ENCODE assay signal across 9 cellular contexts in genomic region chr7:39271386-39271785, GRCh38.
DNase-seq lines count a peak whose midpoint lies in the region; ATAC-seq and TF ChIP-seq lines count a peak whose summit lies in the region.
"Had no signal": no experiment of that assay in that cellular context is flagged by ENCODE, and none has a peak within 500 bp of the region (broad histone marks: within the 10 kb centered on the region; RNA-seq: fewer than 3 reads in every experiment).

No MANE protein-coding gene starts in this region.

- no peaks in the 10 kb centered on the region for H3K27me3 Mint-ChIP-seq in WTC11 (ENCODE audit: low read depth)
- H3K27me3 Mint-ChIP-seq in activated T-cell treated with anti-CD3 and anti-CD28 coated beads, Interleukin-2, amount 50 U/mL, for 24 hours, result peaks cover 3% of the 10 kb centered on the region

- peak; percentile 31 to 73 for DNase-seq in cardiac muscle cell (ENCODE audit: low read depth in 1 of 2, low spot score in 1 of 2)
- no peak for DNase-seq in right atrium auricular region (ENCODE audit: low spot score)
- DNase-seq in WTC11 (ENCODE audit: low spot score), result peak; percentile 41
- DNase-seq in kidney tubule cell (ENCODE audit: low spot score), result peak; percentile 66
- DNase-seq in activated T-cell treated with anti-CD3 and anti-CD28 coated beads, Interleukin-2, amount 50 U/mL, for 24 hours, result no peak
- no peak for DNase-seq in activated CD4-positive, alpha-beta T cell treated with anti-CD3 and anti-CD28 coated beads for 48 hours
- DNase-seq in mesenteric fat pad (ENCODE audit: low spot score), result no peak

- no peaks in the 10 kb centered on the region; the same call in 1 of the 2 replicates for H3K36me3 Mint-ChIP-seq in WTC11
- no peaks in the 10 kb centered on the region for H3K36me3 Mint-ChIP-seq in activated T-cell treated with anti-CD3 and anti-CD28 coated beads, Interleukin-2, amount 50 U/mL, for 24 hours (ENCODE audit: low read depth)

- H3K4me1 ChIP-seq in cardiac muscle cell (ENCODE audit: low read depth) (no peaks in the 10 kb centered on the region), right atrium auricular region (peaks cover 0 to 7% of the 10 kb centered on the region in 2 donors)

- no peaks in the 10 kb centered on the region for H3K9me3 Mint-ChIP-seq in WTC11
- no peaks in the 10 kb centered on the region for H3K9me3 Mint-ChIP-seq in activated T-cell treated with anti-CD3 and anti-CD28 coated beads, Interleukin-2, amount 50 U/mL, for 24 hours

- peaks cover 25% of the 10 kb centered on the region for H3K4me1 Mint-ChIP-seq in WTC11
- H3K4me1 Mint-ChIP-seq in activated T-cell treated with anti-CD3 and anti-CD28 coated beads, Interleukin-2, amount 50 U/mL, for 24 hours (ENCODE audit: low read depth), result no peaks in the 10 kb centered on the region
- H3K4me1 Mint-ChIP-seq: activated T-helper 17 cell treated with anti-CD3 and anti-CD28 coated beads, Interleukin-2, amount 50 U/mL, for 72 hours had no signal

- H3K27ac ChIP-seq in cardiac muscle cell (no peak overlapping the region), right atrium auricular region (no peak overlapping the region)

- H3K36me3 ChIP-seq in cardiac muscle cell (no peaks in the 10 kb centered on the region), right atrium auricular region (no peaks in the 10 kb centered on the region)

- POLR2A ChIA-PET in WTC11 (lab: Charles Lee), result interaction anchor here (0.6 kb wide), 1 partner anchor 204 kb away, joined by 6 read pairs; no protein-coding TSS in a partner anchor

- H3K4me3 ChIP-seq in cardiac muscle cell (no peak overlapping the region), right atrium auricular region (no peak overlapping the region)

- CTCF ChIA-PET in WTC11 (lab: Charles Lee), result interaction anchor here (0.6 to 1.5 kb wide), 3 partner anchors 182 to 408 kb away, joined by 3 to 5 read pairs (median 4); no protein-coding TSS in a partner anchor

- no peaks in the 10 kb centered on the region for H3K27me3 ChIP-seq in cardiac muscle cell
- H3K27me3 ChIP-seq in right atrium auricular region, result no peaks in the 10 kb centered on the region

- H3K9me3 ChIP-seq in cardiac muscle cell (ENCODE audit: low read depth), result no peaks in the 10 kb centered on the region
- H3K9me3 ChIP-seq in right atrium auricular region, result no peaks in the 10 kb centered on the region

- H3K27ac Mint-ChIP-seq in WTC11, result peak overlapping the region; percentile 70
- no peak overlapping the region for H3K27ac Mint-ChIP-seq in activated T-cell treated with anti-CD3 and anti-CD28 coated beads, Interleukin-2, amount 50 U/mL, for 24 hours
- H3K27ac Mint-ChIP-seq: activated T-helper 17 cell treated with anti-CD3 and anti-CD28 coated beads, Interleukin-2, amount 50 U/mL, for 72 hours had no signal

- ATAC-seq in WTC11 (peak; percentile 83), GM21360 (IDR thresholded peaks at IDR 0.05; ENCODE audit: unreplicated experiment) (no peak)
- ATAC-seq: activated T-helper 17 cell treated with anti-CD3 and anti-CD28 coated beads, Interleukin-2, amount 50 U/mL, for 72 hours had no signal

- no peak for TF ChIP-seq CTCF in cardiac muscle cell (IDR thresholded peaks at IDR 0.05; ENCODE audit: low read depth, low read length)
- TF ChIP-seq CTCF in right atrium auricular region (IDR thresholded peaks at IDR 0.05), result no peak
- no peak for TF ChIP-seq CTCF in WTC11 (IDR thresholded peaks at IDR 0.05)

- H3K4me3 Mint-ChIP-seq in WTC11, result peak overlapping the region; percentile 18; the same call in 1 of the 2 replicates
- no peak overlapping the region for H3K4me3 Mint-ChIP-seq in activated T-cell treated with anti-CD3 and anti-CD28 coated beads, Interleukin-2, amount 50 U/mL, for 24 hours
- H3K4me3 Mint-ChIP-seq: activated T-helper 17 cell treated with anti-CD3 and anti-CD28 coated beads, Interleukin-2, amount 50 U/mL, for 72 hours had no signal

TF ChIP-seq in WTC11, 78 proteins besides CTCF, POLR2A, EP300 and RAD21:
- TF ChIP-seq ZBTB21 (CRISPR knock-in tag; IDR thresholded peaks at IDR 0.05; ENCODE audit: borderline replicate concordance), result no peak

Comparison
In these comparisons a context has a peak if more than half of its experiments do, and no peak if none do; other contexts are left out.
1. DNase-seq: peak in cardiac muscle cell (2 of 2), WTC11 (single experiment) and kidney tubule cell (single experiment); none in right atrium auricular region (single experiment), activated T-cell treated with anti-CD3 and anti-CD28 coated beads, Interleukin-2, amount 50 U/mL, for 24 hours (single experiment), activated CD4-positive, alpha-beta T cell treated with anti-CD3 and anti-CD28 coated beads for 48 hours (single experiment) and mesenteric fat pad (single experiment).